Comparison of ENCODE assay signal across 15 cellular contexts in genomic region chr12:39824505-39825198, GRCh38.
A peak's percentile ranks its signal among the peaks of the same experiment; 100 is the strongest.
DNase-seq lines count a peak whose midpoint lies in the region; ATAC-seq and TF ChIP-seq lines count a peak whose summit lies in the region.
"Had no signal": no experiment of that assay in that cellular context is flagged by ENCODE, and none has a peak within 500 bp of the region (broad histone marks: within the 10 kb centered on the region; RNA-seq: fewer than 3 reads in every experiment).

No MANE protein-coding gene starts in this region.

- peaks cover 13% of the 10 kb centered on the region for H3K4me1 ChIP-seq in adipocyte (ENCODE audit: control insufficient read depth, insufficient read depth, low read length)
- H3K4me1 ChIP-seq in heart left ventricle, result peaks cover 0 to 5% (median 0%) of the 10 kb centered on the region in 12 donors
- H3K4me1 ChIP-seq in smooth muscle cell (ENCODE audit: low read depth), result no peaks in the 10 kb centered on the region
- H3K4me1 ChIP-seq: adrenal gland had no signal

- H3K4me3 ChIP-seq in adipocyte (ENCODE audit: low read length), result peak overlapping the region; percentile 9
- no peak overlapping the region for H3K4me3 ChIP-seq in heart left ventricle
- H3K4me3 ChIP-seq in smooth muscle cell, result no peak overlapping the region
- H3K4me3 ChIP-seq: adrenal gland, upper lobe of left lung had no signal

- TF ChIP-seq CTCF in heart left ventricle (IDR thresholded peaks at IDR 0.05), result no peak
- no peak for TF ChIP-seq CTCF in smooth muscle cell (IDR thresholded peaks at IDR 0.05; ENCODE audit: borderline replicate concordance, insufficient read depth, poor library complexity, severe bottlenecking)

- H3K9ac ChIP-seq in adipocyte (ENCODE audit: low read length) (peak overlapping the region; percentile 23), smooth muscle cell (ENCODE audit: low read depth) (no peak overlapping the region)

- H3K9me3 ChIP-seq in adipocyte (ENCODE audit: control insufficient read depth, low read length) (no peaks in the 10 kb centered on the region), heart left ventricle (peaks cover 0 to 6% (median 0%) of the 10 kb centered on the region in 12 donors), smooth muscle cell (replicated peaks; ENCODE audit: low read depth) (no peaks in the 10 kb centered on the region)
- H3K9me3 ChIP-seq: adrenal gland, upper lobe of left lung had no signal

- peak overlapping the region; percentile 47 for H3K4me2 ChIP-seq in smooth muscle cell

- ATAC-seq in heart left ventricle, result peak in 3 of 4 donors; percentile 31 to 52 (median 45)
- ATAC-seq in GM18873 (IDR thresholded peaks at IDR 0.05; ENCODE audit: low FRiP score, unreplicated experiment), result no peak
- no peak for ATAC-seq in GM18867 (IDR thresholded peaks at IDR 0.05; ENCODE audit: unreplicated experiment)

- DNase-seq in SIG-M5 treated with dmso at 0.1 percent for 504 hours (lab: John Stamatoyannopoulos, UW; ENCODE audit: unreplicated experiment) (peak; percentile 2), SIG-M5 (lab: John Stamatoyannopoulos, UW) (no peak), adipocyte (ENCODE audit: low read depth) (peak; percentile 46), heart left ventricle (no peak), smooth muscle cell (lab: John Stamatoyannopoulos, UW; ENCODE audit: unreplicated experiment) (no peak), NOMO-1 treated with DMSO at 0.1 percent for 48 hours (lab: John Stamatoyannopoulos, UW; ENCODE audit: unreplicated experiment) (no peak)
- DNase-seq: activated CD4-positive, CD25-positive, alpha-beta regulatory T cell; activated T-cell treated with anti-CD3 and anti-CD28 coated beads for 4 hours; head of caudate nucleus; MM.1S; occipital lobe had no signal

- no peaks in the 10 kb centered on the region for H3F3A ChIP-seq in smooth muscle cell (ENCODE audit: low read depth)

- H3K79me2 ChIP-seq in smooth muscle cell (ENCODE audit: low read depth), result no peaks in the 10 kb centered on the region

- H3K27me3 ChIP-seq in adipocyte (replicated peaks; ENCODE audit: control insufficient read depth, insufficient read depth, low read length) (no peaks in the 10 kb centered on the region), heart left ventricle (no peaks in the 10 kb centered on the region), smooth muscle cell (ENCODE audit: low read depth) (no peaks in the 10 kb centered on the region)
- H3K27me3 ChIP-seq: adrenal gland, upper lobe of left lung had no signal

- H3K36me3 ChIP-seq in adipocyte (ENCODE audit: control insufficient read depth, insufficient read depth, low read length, severe bottlenecking) (no peaks in the 10 kb centered on the region), heart left ventricle (peaks cover 0 to 3% (median under 1%) of the 10 kb centered on the region in 9 donors), smooth muscle cell (ENCODE audit: low read depth) (no peaks in the 10 kb centered on the region)
- H3K36me3 ChIP-seq: adrenal gland, upper lobe of left lung had no signal

- WGBS in heart left ventricle, 4 donors, result 45 to 65% (median 59%) methylated on average over 3 of the region's 3 CpGs
- WGBS in smooth muscle cell (ENCODE audit: low lambda C conversion rate), result 49% methylated on average over 3 of the region's 3 CpGs

- H3K27ac ChIP-seq in heart left ventricle (no peak overlapping the region), smooth muscle cell (ENCODE audit: low read depth) (no peak overlapping the region)
- H3K27ac ChIP-seq: adrenal gland, upper lobe of left lung had no signal

- H2AFZ ChIP-seq in smooth muscle cell (ENCODE audit: low read depth), result no peak overlapping the region

- TF ChIP-seq POLR2A in heart left ventricle (IDR thresholded peaks at IDR 0.05), result no peak

- no peaks in the 10 kb centered on the region for H4K20me1 ChIP-seq in smooth muscle cell (ENCODE audit: low read depth)

- intact Hi-C loops in heart left ventricle (cut with DNase I), result no loop called here

Comparison
In these comparisons a context has a peak if more than half of its experiments do, and no peak if none do; other contexts are left out.
1. DNase-seq: peak in SIG-M5 treated with dmso at 0.1 percent for 504 hours (single experiment) and adipocyte (single experiment); none in SIG-M5 (single experiment), heart left ventricle (0 of 5), smooth muscle cell (single experiment) and NOMO-1 treated with DMSO at 0.1 percent for 48 hours (single experiment).
2. ATAC-seq: peak in heart left ventricle (3 of 4); none in GM18873 (single experiment) and GM18867 (single experiment).